In the genomic region with DNA sequence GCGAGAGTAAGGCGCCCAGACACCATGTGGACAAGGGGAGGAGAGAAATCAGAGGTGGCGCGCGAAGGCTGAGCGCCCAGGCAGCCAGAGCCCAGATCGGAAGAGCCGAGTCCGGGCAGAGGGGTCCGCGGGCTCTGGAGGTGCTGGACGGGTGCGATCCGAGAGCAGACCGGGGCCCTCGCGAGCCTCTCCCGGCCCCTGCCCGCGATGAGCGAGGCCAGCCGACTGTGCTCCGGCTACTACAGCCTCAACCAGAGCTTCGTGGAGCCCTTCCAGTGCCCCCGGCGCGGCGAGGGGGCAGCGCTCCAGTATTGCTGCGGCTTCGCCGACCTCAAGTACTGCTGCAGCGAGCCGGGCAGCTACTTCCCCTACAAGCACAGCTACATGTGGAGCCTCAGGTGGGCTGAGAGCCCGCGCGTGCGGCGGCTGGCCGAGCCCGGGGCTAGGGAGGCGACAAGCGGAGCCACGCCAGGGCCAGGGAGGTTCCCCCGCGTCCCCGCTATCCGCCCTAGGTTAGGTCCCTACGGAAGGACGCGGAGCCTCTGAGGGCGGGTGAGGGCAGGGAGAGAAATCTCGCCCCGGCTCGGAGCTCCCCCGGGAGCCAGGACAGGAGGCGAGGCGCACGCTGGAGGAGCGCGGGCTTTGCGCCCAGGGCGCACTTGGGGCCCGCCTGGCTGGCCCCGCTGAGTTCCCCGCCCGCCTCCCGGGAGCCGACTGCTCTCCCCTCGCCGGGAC, we compare ENCODE assay signal across 1 cellular context.
TF ChIP-seq lines count a peak whose summit lies in the region.

A gene (plus strand): TSS at position 87 of the 735 bp plus-strand sequence. CDS start 121 bp downstream, at position 208.

TF ChIP-seq in WTC11, 78 proteins besides CTCF, POLR2A, EP300 and RAD21 (continued from another document):
- TF ChIP-seq, protein P1, sequence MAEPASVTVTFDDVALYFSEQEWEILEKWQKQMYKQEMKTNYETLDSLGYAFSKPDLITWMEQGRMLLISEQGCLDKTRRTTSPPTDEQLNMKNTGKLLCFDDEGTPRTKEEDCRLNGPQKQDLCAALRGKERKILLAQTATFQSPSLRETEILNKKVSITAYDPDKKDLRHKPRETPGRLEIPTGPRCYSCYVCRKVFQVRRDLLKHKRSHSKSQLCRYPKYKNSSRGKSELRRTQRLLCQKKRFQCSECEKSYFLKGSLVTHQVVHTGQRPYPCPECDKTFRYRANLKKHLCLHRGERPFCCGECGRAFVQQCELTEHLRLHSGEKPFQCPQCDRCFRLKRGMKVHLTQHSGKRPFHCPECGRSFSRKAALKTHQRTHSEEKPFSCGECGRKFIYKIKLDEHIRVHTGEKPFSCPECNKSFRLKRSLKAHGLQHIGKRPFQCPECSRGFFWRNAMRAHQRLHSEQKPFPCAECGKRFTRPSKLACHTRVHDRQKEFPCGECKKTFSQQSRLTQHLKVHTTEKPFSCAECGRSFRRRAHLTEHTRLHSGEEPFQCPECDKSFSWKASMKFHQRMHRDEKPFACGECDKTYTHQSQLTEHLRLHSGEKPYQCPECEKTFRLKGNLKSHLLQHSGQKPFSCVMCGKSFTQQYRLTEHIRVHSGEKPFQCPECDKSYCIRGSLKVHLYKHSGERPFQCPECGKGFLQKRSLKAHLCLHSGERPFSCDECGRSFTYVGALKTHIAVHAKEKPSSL (CRISPR knock-in tag; conservative IDR thresholded peaks at IDR 0.05): no peak
- TF ChIP-seq, protein P2, sequence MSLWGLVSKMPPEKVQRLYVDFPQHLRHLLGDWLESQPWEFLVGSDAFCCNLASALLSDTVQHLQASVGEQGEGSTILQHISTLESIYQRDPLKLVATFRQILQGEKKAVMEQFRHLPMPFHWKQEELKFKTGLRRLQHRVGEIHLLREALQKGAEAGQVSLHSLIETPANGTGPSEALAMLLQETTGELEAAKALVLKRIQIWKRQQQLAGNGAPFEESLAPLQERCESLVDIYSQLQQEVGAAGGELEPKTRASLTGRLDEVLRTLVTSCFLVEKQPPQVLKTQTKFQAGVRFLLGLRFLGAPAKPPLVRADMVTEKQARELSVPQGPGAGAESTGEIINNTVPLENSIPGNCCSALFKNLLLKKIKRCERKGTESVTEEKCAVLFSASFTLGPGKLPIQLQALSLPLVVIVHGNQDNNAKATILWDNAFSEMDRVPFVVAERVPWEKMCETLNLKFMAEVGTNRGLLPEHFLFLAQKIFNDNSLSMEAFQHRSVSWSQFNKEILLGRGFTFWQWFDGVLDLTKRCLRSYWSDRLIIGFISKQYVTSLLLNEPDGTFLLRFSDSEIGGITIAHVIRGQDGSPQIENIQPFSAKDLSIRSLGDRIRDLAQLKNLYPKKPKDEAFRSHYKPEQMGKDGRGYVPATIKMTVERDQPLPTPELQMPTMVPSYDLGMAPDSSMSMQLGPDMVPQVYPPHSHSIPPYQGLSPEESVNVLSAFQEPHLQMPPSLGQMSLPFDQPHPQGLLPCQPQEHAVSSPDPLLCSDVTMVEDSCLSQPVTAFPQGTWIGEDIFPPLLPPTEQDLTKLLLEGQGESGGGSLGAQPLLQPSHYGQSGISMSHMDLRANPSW (CRISPR knock-in tag; conservative IDR thresholded peaks at IDR 0.05; ENCODE audit: low read depth): no peak
- TF ChIP-seq, protein P3, sequence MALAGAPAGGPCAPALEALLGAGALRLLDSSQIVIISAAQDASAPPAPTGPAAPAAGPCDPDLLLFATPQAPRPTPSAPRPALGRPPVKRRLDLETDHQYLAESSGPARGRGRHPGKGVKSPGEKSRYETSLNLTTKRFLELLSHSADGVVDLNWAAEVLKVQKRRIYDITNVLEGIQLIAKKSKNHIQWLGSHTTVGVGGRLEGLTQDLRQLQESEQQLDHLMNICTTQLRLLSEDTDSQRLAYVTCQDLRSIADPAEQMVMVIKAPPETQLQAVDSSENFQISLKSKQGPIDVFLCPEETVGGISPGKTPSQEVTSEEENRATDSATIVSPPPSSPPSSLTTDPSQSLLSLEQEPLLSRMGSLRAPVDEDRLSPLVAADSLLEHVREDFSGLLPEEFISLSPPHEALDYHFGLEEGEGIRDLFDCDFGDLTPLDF (CRISPR knock-in tag; IDR thresholded peaks at IDR 0.05): no peak
- TF ChIP-seq, protein P4, sequence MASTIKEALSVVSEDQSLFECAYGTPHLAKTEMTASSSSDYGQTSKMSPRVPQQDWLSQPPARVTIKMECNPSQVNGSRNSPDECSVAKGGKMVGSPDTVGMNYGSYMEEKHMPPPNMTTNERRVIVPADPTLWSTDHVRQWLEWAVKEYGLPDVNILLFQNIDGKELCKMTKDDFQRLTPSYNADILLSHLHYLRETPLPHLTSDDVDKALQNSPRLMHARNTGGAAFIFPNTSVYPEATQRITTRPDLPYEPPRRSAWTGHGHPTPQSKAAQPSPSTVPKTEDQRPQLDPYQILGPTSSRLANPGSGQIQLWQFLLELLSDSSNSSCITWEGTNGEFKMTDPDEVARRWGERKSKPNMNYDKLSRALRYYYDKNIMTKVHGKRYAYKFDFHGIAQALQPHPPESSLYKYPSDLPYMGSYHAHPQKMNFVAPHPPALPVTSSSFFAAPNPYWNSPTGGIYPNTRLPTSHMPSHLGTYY (CRISPR knock-in tag; IDR thresholded peaks at IDR 0.05): no peak
